ENCODE assay signal across 19 cellular contexts in the genomic region with DNA sequence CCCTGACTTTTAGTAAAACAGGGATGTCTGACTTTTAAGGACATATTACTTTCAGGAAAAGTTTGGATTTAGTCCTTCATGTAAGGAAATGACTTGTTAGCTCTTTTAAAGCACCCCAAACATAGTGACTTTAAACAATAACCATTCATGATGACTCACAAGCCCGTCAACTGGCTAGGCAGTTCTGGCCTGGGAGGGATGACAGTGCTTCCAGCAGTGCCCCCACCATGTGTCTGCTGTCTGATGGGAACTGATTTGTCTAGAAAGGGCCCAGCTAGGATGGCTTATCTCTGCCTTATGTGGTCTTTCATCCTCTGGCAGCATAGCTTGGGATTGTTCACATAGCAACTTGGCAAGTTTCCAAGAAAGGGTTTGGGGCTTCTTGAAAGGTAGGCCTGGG.
DNase-seq lines count a peak whose midpoint lies in the region; ATAC-seq and TF ChIP-seq lines count a peak whose summit lies in the region.
"Had no signal": no experiment of that assay in that cellular context is flagged by ENCODE, and none has a peak within 500 bp of the region (broad histone marks: within the 10 kb centered on the region; RNA-seq: fewer than 3 reads in every experiment).

No MANE protein-coding gene starts in this region.

- H3K27ac ChIP-seq in A673 (ENCODE audit: low read depth, low read length, poor library complexity, severe bottlenecking) (no peak overlapping the region), left lung (no peak overlapping the region)
- H3K27ac ChIP-seq: body of pancreas, heart left ventricle, neural progenitor cell, testis had no signal

- no peaks in the 10 kb centered on the region for H3K36me3 ChIP-seq in A673 (ENCODE audit: insufficient read depth, low read length, poor library complexity, severe bottlenecking)
- H3K36me3 ChIP-seq in left lung: no peaks in the 10 kb centered on the region
- H3K36me3 ChIP-seq: heart left ventricle, neural progenitor cell had no signal

- H3K27me3 ChIP-seq in A673 (replicated peaks; ENCODE audit: insufficient read depth, low read depth, low read length, poor library complexity): no peaks in the 10 kb centered on the region
- H3K27me3 ChIP-seq in left lung: no peaks in the 10 kb centered on the region
- H3K27me3 ChIP-seq: body of pancreas, testis had no signal

- TF ChIP-seq CTCF in A673 (conservative IDR thresholded peaks at IDR 0.05; ENCODE audit: low read depth, low read length) (no peak), fibroblast of mammary gland (conservative IDR thresholded peaks at IDR 0.05; ENCODE audit: control insufficient read depth, insufficient read depth, low read depth, low read length) (no peak), left lung (IDR thresholded peaks at IDR 0.05) (no peak)

- CTCF ChIA-PET in A673 (lab: Charles Lee): no interaction called here

- intact Hi-C loops in A673 (cut with micrococcal nuclease; ENCODE audit: unreplicated experiment) (no loop called here), left lung (cut with DNase I) (no loop called here)

- H3K9me3 ChIP-seq in A673 (ENCODE audit: low read depth, low read length, poor library complexity, severe bottlenecking) (no peaks in the 10 kb centered on the region), left lung (peaks cover 0 to 14% of the 10 kb centered on the region in 2 donors)
- H3K9me3 ChIP-seq: testis had no signal

- H3K4me1 ChIP-seq in A673 (ENCODE audit: insufficient read depth, low read length, poor library complexity, severe bottlenecking) (no peaks in the 10 kb centered on the region), left lung (no peaks in the 10 kb centered on the region)
- H3K4me1 ChIP-seq: body of pancreas, heart left ventricle, neural progenitor cell, testis had no signal

- BruUV-seq in A673 (replicated peaks; lab: Mats Ljungman, UMichigan): no TSS peak

- H3K4me3 ChIP-seq in A673 (ENCODE audit: low read depth, low read length, poor library complexity, severe bottlenecking) (no peak overlapping the region), fibroblast of mammary gland (ENCODE audit: control insufficient read depth, low read depth, low read length) (no peak overlapping the region), left lung (no peak overlapping the region)
- H3K4me3 ChIP-seq: body of pancreas, heart left ventricle, neural progenitor cell, testis had no signal

- POLR2A ChIA-PET in A673 (lab: Charles Lee; ENCODE audit: low non-redundant PET): no interaction called here

- ATAC-seq in left lung (no peak), HG03342 (IDR thresholded peaks at IDR 0.05; ENCODE audit: unreplicated experiment) (no peak), esophagus mucosa (no peak)
- ATAC-seq: body of pancreas; heart left ventricle; stimulated activated memory B cell treated with anti-CD40 and anti-IgM and Interleukin-4, amounts not matched to agents 10 μg/mL and 1 μg/mL and 100 μg/mL, for 72 hours had no signal

- DNase-seq in A673 (ENCODE audit: low spot score): peak; percentile 10
- peak; percentile 68 for DNase-seq in Daoy (ENCODE audit: low read depth)
- DNase-seq in NCI-H345 treated with DMSO at 0.1 percent for 48 hours (lab: John Stamatoyannopoulos, UW; ENCODE audit: unreplicated experiment): peak; percentile 15
- peak; percentile 11 for DNase-seq in fibroblast of mammary gland (ENCODE audit: low read depth)
- DNase-seq in activated gamma-delta T cell treated with Interleukin-2 at 50 U/mL for 16 hours: no peak
- no peak for DNase-seq in left lung
- DNase-seq: activated CD4-positive, alpha-beta T cell treated with anti-CD3 and anti-CD28 coated beads for 4 hours; AML-193; body of pancreas; HCEC 1CT; heart left ventricle; NCI-H187 treated with DMSO at 0.1 percent for 48 hours; NCI-H524 treated with DMSO at 0.1 percent for 48 hours; Right ventricle myocardium superior; testis had no signal

Comparison
In these comparisons a context has a peak if more than half of its experiments do, and no peak if none do; other contexts are left out.
1. DNase-seq: peak in A673 (single experiment), Daoy (single experiment), NCI-H345 treated with DMSO at 0.1 percent for 48 hours (single experiment) and fibroblast of mammary gland (single experiment); none in activated gamma-delta T cell treated with Interleukin-2 at 50 U/mL for 16 hours (single experiment) and left lung (0 of 2).